ENCODE assay signal across 22 cellular contexts in genomic region chr6:46764280-46764679, GRCh38. TPM values are rescaled to one million over a fixed set of nuclear protein-coding genes. Genes with fewer than 3 reads are reported as not detected.
"Had no signal": no experiment of that assay in that cellular context is flagged by ENCODE, and none has a peak within 500 bp of the region (broad histone marks: within the 10 kb centered on the region; RNA-seq: fewer than 3 reads in every experiment).

No MANE protein-coding gene starts in this region.

RNA-seq across cellular contexts. Expression of gene ANKRD66, which starts 17.5 kb away (rescaled TPM):
- total RNA-seq: hepatocyte; kidney; kidney epithelial cell; left cardiac atrium; left colon; left lobe of liver; left ventricle myocardium inferior; left ventricle myocardium superior; liver; lower leg skin; lung microvascular endothelial cell; mammary epithelial cell; mesenteric fat pad; mesothelial cell of epicardium; mononuclear cell; mucosa of descending colon; mucosa of gallbladder; myocyte; naive thymus-derived CD4-positive, alpha-beta T cell had no signal
- polyA plus RNA-seq: hepatocyte; immature natural killer cell; keratinocyte; liver; mammary epithelial cell; naive thymus-derived CD4-positive, alpha-beta T cell had no signal

RNA-seq across cellular contexts. Expression of gene MEP1A, which starts 28.9 kb away (rescaled TPM):
- total RNA-seq: kidney epithelial cell; left cardiac atrium; left lobe of liver; left lung; left ventricle myocardium inferior; left ventricle myocardium superior; lower leg skin; lung microvascular endothelial cell; mesothelial cell of epicardium; mononuclear cell; mucosa of gallbladder; myocyte; naive thymus-derived CD4-positive, alpha-beta T cell had no signal
- polyA plus RNA-seq: immature natural killer cell; naive thymus-derived CD4-positive, alpha-beta T cell had no signal

RNA-seq across cellular contexts. Expression of gene PLA2G7, which starts 29.1 kb away (rescaled TPM):
- total RNA-seq: lung microvascular endothelial cell, myocyte had no signal
- polyA plus RNA-seq: hepatocyte; naive thymus-derived CD4-positive, alpha-beta T cell had no signal
